6 cellular contexts compared by ENCODE assay signal in the genomic region with DNA sequence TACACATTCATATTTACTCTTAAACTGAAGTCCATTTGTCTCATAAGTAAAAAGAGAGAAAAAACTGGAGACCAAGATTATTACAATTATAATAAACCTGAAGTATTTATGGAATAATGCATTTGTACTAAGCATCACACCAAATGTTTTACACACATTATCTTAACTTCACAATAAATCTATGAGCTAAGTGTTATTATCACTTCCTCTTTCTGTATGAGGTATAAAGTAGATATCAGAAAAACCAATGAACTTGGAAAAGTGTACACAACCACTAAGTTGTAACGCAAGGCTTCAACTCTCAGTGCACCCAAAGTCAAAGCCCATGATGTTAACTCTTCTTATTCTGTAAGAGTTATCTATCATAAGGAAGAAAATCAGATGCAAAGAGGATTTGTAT.
"Had no signal": no experiment of that assay in that cellular context is flagged by ENCODE, and none has a peak within 500 bp of the region (broad histone marks: within the 10 kb centered on the region; RNA-seq: fewer than 3 reads in every experiment).

No MANE protein-coding gene starts in this region.

- DNase-seq: GDM1, GF-D8 had no signal

- FAIRE-seq: G401.6, GM12892, GM18507, GM19239 had no signal
